10 cellular contexts compared by ENCODE assay signal in the genomic region with DNA sequence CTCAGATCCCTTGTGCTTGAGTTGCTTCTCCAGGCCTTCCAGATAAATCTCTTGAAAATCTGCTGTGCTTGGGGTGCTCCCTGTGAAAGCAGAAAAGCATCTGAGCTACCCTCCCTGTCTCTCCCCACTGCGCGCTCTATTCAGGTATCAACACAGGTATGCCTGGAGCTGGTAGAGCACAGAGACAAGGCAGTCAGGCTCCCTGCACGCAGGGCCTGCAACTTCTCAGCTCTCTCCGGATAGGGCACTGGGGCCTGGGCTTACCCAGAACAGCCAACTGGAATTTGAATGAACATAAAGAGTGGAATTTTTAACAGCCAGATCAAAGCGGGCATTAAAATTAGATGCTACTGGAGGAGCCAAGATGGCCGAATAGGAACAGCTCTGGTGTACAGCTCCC.
DNase-seq lines count a peak whose midpoint lies in the region; ATAC-seq and TF ChIP-seq lines count a peak whose summit lies in the region.
"Had no signal": no experiment of that assay in that cellular context is flagged by ENCODE, and none has a peak within 500 bp of the region (broad histone marks: within the 10 kb centered on the region; RNA-seq: fewer than 3 reads in every experiment).

No MANE protein-coding gene starts in this region.

- H3K27ac Mint-ChIP-seq in CD4-positive, CD25-positive, alpha-beta regulatory T cell: peak overlapping the region in 2 of 3 donors; percentile 67 to 86
- peak overlapping the region; percentile 96 for H3K27ac Mint-ChIP-seq in endodermal cell

- H3K79me2 ChIP-seq in Karpas-422 (ENCODE audit: low read length): no peaks in the 10 kb centered on the region

- peaks cover 3% of the 10 kb centered on the region for H3K4me1 ChIP-seq in CD4-positive, CD25-positive, alpha-beta regulatory T cell (ENCODE audit: control insufficient read depth, insufficient read depth, low read length, poor library complexity, severe bottlenecking)
- H3K4me1 ChIP-seq in endodermal cell (ENCODE audit: control insufficient read depth, insufficient read depth, low read length): peaks cover 10% of the 10 kb centered on the region
- no peaks in the 10 kb centered on the region for H3K4me1 ChIP-seq in mucosa of descending colon (ENCODE audit: low read depth)
- H3K4me1 ChIP-seq in Karpas-422 (ENCODE audit: low read length): no peaks in the 10 kb centered on the region

- H3K9me2 ChIP-seq in Karpas-422 (replicated peaks; ENCODE audit: insufficient read depth, low read length): no peaks in the 10 kb centered on the region

- peaks cover 35% of the 10 kb centered on the region for H4K20me1 ChIP-seq in Karpas-422 (ENCODE audit: insufficient read depth, low read depth, low read length)

- H3K4me2 ChIP-seq in Karpas-422 (ENCODE audit: low read depth, low read length, poor library complexity, severe bottlenecking): no peak overlapping the region

- peaks cover 0 to 12% (median 4%) of the 10 kb centered on the region in 4 donors for H3K4me1 Mint-ChIP-seq in CD4-positive, CD25-positive, alpha-beta regulatory T cell
- peaks cover 28% of the 10 kb centered on the region for H3K4me1 Mint-ChIP-seq in endodermal cell

- no peaks in the 10 kb centered on the region for H3K36me3 Mint-ChIP-seq in CD4-positive, CD25-positive, alpha-beta regulatory T cell
- H3K36me3 Mint-ChIP-seq in endodermal cell (ENCODE audit: low read depth): peaks cover 2% of the 10 kb centered on the region

- WGBS in endodermal cell (ENCODE audit: insufficient coverage in 1 of 2, insufficient read length in 1 of 2), 2 experiments: 66 to 68% methylated on average over 4 to 6 of the region's 6 CpGs

- no peaks in the 10 kb centered on the region for H3K27me3 ChIP-seq in CD4-positive, CD25-positive, alpha-beta regulatory T cell (ENCODE audit: control insufficient read depth, insufficient read depth, low read length)
- no peaks in the 10 kb centered on the region for H3K27me3 ChIP-seq in endodermal cell (ENCODE audit: control insufficient read depth, insufficient read depth, low read length, poor library complexity, severe bottlenecking)
- H3K27me3 ChIP-seq in Karpas-422 (ENCODE audit: low read length): no peaks in the 10 kb centered on the region

- H3K4me3 Mint-ChIP-seq in CD4-positive, CD25-positive, alpha-beta regulatory T cell: peak overlapping the region in 2 of 4 donors; percentile 50 to 66
- peak overlapping the region; percentile 68 for H3K4me3 Mint-ChIP-seq in endodermal cell

- TF ChIP-seq CTCF in endodermal cell (conservative IDR thresholded peaks at IDR 0.05) (no peak), mucosa of descending colon (IDR thresholded peaks at IDR 0.05) (no peak)

- no peak overlapping the region for H2AFZ ChIP-seq in Karpas-422 (ENCODE audit: low read length)

- no peak for ATAC-seq in CD4-positive, CD25-positive, alpha-beta regulatory T cell (ENCODE audit: low read depth in 2 of 2)
- peak; percentile 53 for ATAC-seq in mucosa of descending colon

- no peak for TF ChIP-seq RAD21 in Ishikawa (IDR thresholded peaks at IDR 0.05; ENCODE audit: low read depth)

- H3K9ac ChIP-seq in endodermal cell (ENCODE audit: extremely low read depth, low read length, poor library complexity, severe bottlenecking): peak overlapping the region; percentile 25
- H3K9ac ChIP-seq in Karpas-422 (ENCODE audit: low read length): no peak overlapping the region

- DNase-seq in CD4-positive, CD25-positive, alpha-beta regulatory T cell: no peak
- DNase-seq in endodermal cell (peak; percentile 68), mucosa of descending colon (peak in 2 of 3 donors; percentile 13 to 27), NCI-H82 (lab: John Stamatoyannopoulos, UW) (no peak), Karpas-422 (no peak), HK-2 (ENCODE audit: unreplicated experiment) (no peak), C1 segment of cervical spinal cord (lab: John Stamatoyannopoulos, UW) (no peak)
- DNase-seq: NCI-H510A; stimulated activated CD4-positive, alpha-beta T cell treated with anti-CD3 and anti-CD28 coated beads, Interleukin-4, amount 100 ng/mL, for 4 hours had no signal

- no peaks in the 10 kb centered on the region for H3K36me3 ChIP-seq in CD4-positive, CD25-positive, alpha-beta regulatory T cell (ENCODE audit: control insufficient read depth, insufficient read depth, low read length)
- H3K36me3 ChIP-seq in endodermal cell (ENCODE audit: control insufficient read depth, insufficient read depth, low read length): no peaks in the 10 kb centered on the region
- H3K36me3 ChIP-seq in mucosa of descending colon (ENCODE audit: low read depth): no peaks in the 10 kb centered on the region
- H3K36me3 ChIP-seq in Karpas-422 (ENCODE audit: insufficient read depth, low read length): no peaks in the 10 kb centered on the region

- no peak overlapping the region for H3K27ac ChIP-seq in CD4-positive, CD25-positive, alpha-beta regulatory T cell (ENCODE audit: insufficient read depth, low read length, poor library complexity, severe bottlenecking)
- H3K27ac ChIP-seq in endodermal cell (ENCODE audit: low read depth, low read length) (no peak overlapping the region), Karpas-422 (ENCODE audit: low read length) (no peak overlapping the region)

- H3K9me3 Mint-ChIP-seq in CD4-positive, CD25-positive, alpha-beta regulatory T cell: no peaks in the 10 kb centered on the region
- H3K9me3 Mint-ChIP-seq in endodermal cell: no peaks in the 10 kb centered on the region

- no peak overlapping the region for H3K4me3 ChIP-seq in CD4-positive, CD25-positive, alpha-beta regulatory T cell (ENCODE audit: low read depth, low read length)
- H3K4me3 ChIP-seq in endodermal cell (ENCODE audit: low read length) (peak overlapping the region; percentile 65), mucosa of descending colon (no peak overlapping the region), Karpas-422 (ENCODE audit: low read length) (no peak overlapping the region)

- no peaks in the 10 kb centered on the region for H3K9me3 ChIP-seq in CD4-positive, CD25-positive, alpha-beta regulatory T cell (ENCODE audit: control insufficient read depth in 2 of 2, low read length in 2 of 2)
- H3K9me3 ChIP-seq in endodermal cell (ENCODE audit: control insufficient read depth, low read length): no peaks in the 10 kb centered on the region
- no peaks in the 10 kb centered on the region for H3K9me3 ChIP-seq in mucosa of descending colon
- H3K9me3 ChIP-seq in Karpas-422 (ENCODE audit: low read length): no peaks in the 10 kb centered on the region

- peaks cover 4% of the 10 kb centered on the region for H3K27me3 Mint-ChIP-seq in CD4-positive, CD25-positive, alpha-beta regulatory T cell
- no peaks in the 10 kb centered on the region for H3K27me3 Mint-ChIP-seq in endodermal cell (ENCODE audit: insufficient read depth)

- 0 out of 2 replicates have a peak, but pooled peaks have one; percentile 3 for TF ChIP-seq EP300 in Ishikawa (IDR thresholded peaks at IDR 0.05; ENCODE audit: borderline replicate concordance)

- intact Hi-C loops in mucosa of descending colon (cut with DNase I, micrococcal nuclease): no loop called here

TF ChIP-seq in Ishikawa, 13 proteins besides CTCF, POLR2A, EP300 and RAD21:
- no peak for TF ChIP-seq TAF1 (IDR thresholded peaks at IDR 0.05; ENCODE audit: low read depth)
- TF ChIP-seq YY1 (IDR thresholded peaks at IDR 0.05; ENCODE audit: low read depth): 0 out of 2 replicates have a peak, but pooled peaks have one; percentile 22

Comparison
In these comparisons a context has a peak if more than half of its experiments do, and no peak if none do; other contexts are left out.
1. DNase-seq: peak in endodermal cell (single experiment) and mucosa of descending colon (2 of 3); none in CD4-positive, CD25-positive, alpha-beta regulatory T cell (0 of 3), NCI-H82 (single experiment), Karpas-422 (single experiment), HK-2 (single experiment) and C1 segment of cervical spinal cord (0 of 14).